In genomic region chr9:32378993-32379729, GRCh38 we compare ENCODE assay signal across 8 cellular contexts. TPM values are rescaled to one million over a fixed set of nuclear protein-coding genes. Genes with fewer than 3 reads are reported as not detected.
DNase-seq lines count a peak whose midpoint lies in the region; ATAC-seq, FAIRE-seq and TF ChIP-seq lines count a peak whose summit lies in the region.

No MANE protein-coding gene starts in this region.

- H4K20me1 ChIP-seq in Karpas-422 (ENCODE audit: insufficient read depth, low read depth, low read length), result no peaks in the 10 kb centered on the region

- ATAC-seq in left ventricle myocardium superior, result peak; percentile 91

- intact Hi-C loops in left ventricle myocardium superior (cut with micrococcal nuclease), result loop anchor here (5.0 kb wide), 2 partner anchors 203 to 588 kb away; no protein-coding TSS in a partner anchor

- no peaks in the 10 kb centered on the region for H3K9me2 ChIP-seq in Karpas-422 (replicated peaks; ENCODE audit: insufficient read depth, low read length)

- no peaks in the 10 kb centered on the region; the same call in 1 of the 2 replicates for H3K27me3 ChIP-seq in Karpas-422 (ENCODE audit: low read length)

- TF ChIP-seq CTCF in 22Rv1 (IDR thresholded peaks at IDR 0.05), result peak; percentile 84
- TF ChIP-seq CTCF in retinal pigment epithelial cell (conservative IDR thresholded peaks at IDR 0.05; ENCODE audit: low read depth, low read length), result peak; percentile 88

- H2AFZ ChIP-seq in Karpas-422 (ENCODE audit: low read length), result peak overlapping the region; percentile 57; the same call in 1 of the 2 replicates

- H3K4me1 ChIP-seq in Karpas-422 (ENCODE audit: low read length), result peaks cover 34% of the 10 kb centered on the region

- DNase-seq in GDM1 (lab: John Stamatoyannopoulos, UW) (peak; percentile 40), H54 (ENCODE audit: insufficient read length, low spot score) (peak; percentile 27), Karpas-422 (peak; percentile 89), RKO (ENCODE audit: low spot score) (peak; percentile 86), amniotic epithelial cell (ENCODE audit: low read depth) (peak; percentile 81), left ventricle myocardium superior (no peak), retinal pigment epithelial cell (ENCODE audit: low read depth) (no peak)

- peak; percentile 88 for FAIRE-seq in H54 (lab: Jason Lieb, UNC)

- TF ChIP-seq POLR2A in H54 (IDR thresholded peaks at IDR 0.05; ENCODE audit: low read depth, low read length), result no peak

- H3K27ac ChIP-seq in 22Rv1, result no peak overlapping the region
- H3K27ac ChIP-seq in Karpas-422 (ENCODE audit: low read length), result no peak overlapping the region

- H3K4me3 ChIP-seq in Karpas-422 (ENCODE audit: low read length) (peak overlapping the region; percentile 45), retinal pigment epithelial cell (ENCODE audit: low read length) (no peak overlapping the region)

- H3K4me2 ChIP-seq in Karpas-422 (ENCODE audit: low read depth, low read length, poor library complexity, severe bottlenecking), result peak overlapping the region; percentile 69

- H3K36me3 ChIP-seq in Karpas-422 (ENCODE audit: insufficient read depth, low read length), result no peaks in the 10 kb centered on the region

- H3K9ac ChIP-seq in Karpas-422 (ENCODE audit: low read length), result peak overlapping the region; percentile 41

- no peaks in the 10 kb centered on the region for H3K79me2 ChIP-seq in Karpas-422 (ENCODE audit: low read length)

- H3K9me3 ChIP-seq in Karpas-422 (ENCODE audit: low read length), result no peaks in the 10 kb centered on the region

RNA-seq across cellular contexts. Expression of gene ACO1, which starts 5.3 kb away (rescaled TPM):
- 7.9 and 11.9 TPM in 2 replicates for total RNA-seq in Karpas-422 (2014; rRNA removed; shearing (Covaris generic); ENCODE audit: low replicate concordance)
- 62.1 TPM for total RNA-seq in left ventricle myocardium superior

Comparison
In these comparisons a context has a peak if more than half of its experiments do, and no peak if none do; other contexts are left out.
1. DNase-seq: peak in GDM1 (single experiment), H54 (single experiment), Karpas-422 (single experiment), RKO (single experiment) and amniotic epithelial cell (single experiment); none in left ventricle myocardium superior (single experiment) and retinal pigment epithelial cell (single experiment).